ENCODE assay signal across 12 cellular contexts in the genomic region with DNA sequence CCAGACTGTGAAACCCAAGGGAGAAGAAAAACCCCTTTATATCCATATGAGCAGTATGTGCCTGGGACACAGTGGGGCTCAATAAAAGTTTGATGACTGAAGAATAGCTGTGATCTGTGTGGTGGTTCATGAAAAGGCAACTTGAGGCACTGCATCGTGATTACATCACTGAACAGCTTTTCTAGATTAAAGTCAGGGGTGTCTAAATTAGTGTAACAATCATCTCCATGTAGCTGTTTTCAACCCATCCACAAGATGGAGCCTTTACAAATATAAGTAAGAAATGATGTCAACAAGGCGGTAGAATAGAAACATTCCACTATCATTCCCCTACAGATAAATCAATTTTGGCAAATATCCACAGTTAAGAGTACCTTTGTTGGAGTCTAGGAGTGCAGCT. TPM values are rescaled to one million over a fixed set of nuclear protein-coding genes. Genes with fewer than 3 reads are reported as not detected.
DNase-seq lines count a peak whose midpoint lies in the region; ATAC-seq and TF ChIP-seq lines count a peak whose summit lies in the region.
"Had no signal": no experiment of that assay in that cellular context is flagged by ENCODE, and none has a peak within 500 bp of the region (broad histone marks: within the 10 kb centered on the region; RNA-seq: fewer than 3 reads in every experiment).

No MANE protein-coding gene starts in this region.

- H3K27ac ChIP-seq in C4-2B (no peak overlapping the region), Panc1 (ENCODE audit: low read length) (no peak overlapping the region)
- H3K27ac ChIP-seq: coronary artery had no signal

- intact Hi-C loops in Panc1 (cut with micrococcal nuclease; ENCODE audit: unreplicated experiment), result no loop called here

- no peaks in the 10 kb centered on the region for H3K9me3 ChIP-seq in Panc1 (ENCODE audit: control insufficient read depth, insufficient read depth, low read depth, low read length)

- CTCF ChIA-PET in Panc1 (lab: Charles Lee), result no interaction called here

- POLR2A ChIA-PET in Panc1 (lab: Charles Lee), result no interaction called here

- H3K4me3 ChIP-seq in Panc1 (ENCODE audit: low read depth in 2 of 2, low read length in 2 of 2) (no peak overlapping the region), fibroblast of villous mesenchyme (ENCODE audit: low read depth, low read length) (no peak overlapping the region)
- H3K4me3 ChIP-seq: coronary artery had no signal

- in situ Hi-C loops in GM13976 (cut with MboI; ENCODE audit: low sequenced_read_pairs, unreplicated experiment), result loop anchor here (25.0 kb wide), 3 partner anchors 514 to 1539 kb away; a partner anchor contains a TSS
- in situ Hi-C loops in Panc1 (cut with HindIII; ENCODE audit: low pct_unique_long_range_greater_than_20kb, low sequenced_read_pairs), result no loop called here

- H3K36me3 ChIP-seq in Panc1 (ENCODE audit: control insufficient read depth, insufficient read depth, low read length), result no peaks in the 10 kb centered on the region

- no peaks in the 10 kb centered on the region for H3K4me1 ChIP-seq in Panc1 (ENCODE audit: control insufficient read depth, insufficient read depth, low read length)

- no TSS peak for BruUV-seq in Panc1 (replicated peaks; lab: Mats Ljungman, UMichigan)

- TF ChIP-seq CTCF in C4-2B (conservative IDR thresholded peaks at IDR 0.05), result peak; percentile 71
- no peak for TF ChIP-seq CTCF in GM13976 (IDR thresholded peaks at IDR 0.05; ENCODE audit: borderline replicate concordance, control extremely low read depth, extremely low read depth, insufficient read depth, missing control alignments)
- peak; percentile 32 for TF ChIP-seq CTCF in Panc1 (IDR thresholded peaks at IDR 0.05)
- peak; percentile 14 for TF ChIP-seq CTCF in fibroblast of villous mesenchyme (IDR thresholded peaks at IDR 0.05; ENCODE audit: insufficient read depth, low read depth, low read length)

- no peaks in the 10 kb centered on the region for H3K27me3 ChIP-seq in Panc1 (ENCODE audit: control insufficient read depth, insufficient read depth, low read length)

- DNase-seq in GM13976 (ENCODE audit: low spot score), result peak; percentile 24
- no peak for DNase-seq in Panc1 (ENCODE audit: low read depth, low spot score)
- no peak for DNase-seq in fibroblast of villous mesenchyme (ENCODE audit: low read depth)
- DNase-seq in stimulated activated CD4-positive, alpha-beta T cell treated with anti-CD3 and anti-CD28 coated beads, Interleukin-1b, Interleukin-23, amount 100 ng/mL, for 48 hours, result no peak
- DNase-seq in CD1c-positive myeloid dendritic cell (ENCODE audit: extremely low spot score), result no peak
- DNase-seq in HCEC 1CT, result no peak
- DNase-seq: immature natural killer cell, NCI-H1417, Right ventricle myocardium superior had no signal

- no peak for ATAC-seq in Panc1
- no peak for ATAC-seq in HG02938 (IDR thresholded peaks at IDR 0.05; ENCODE audit: unreplicated experiment)

RNA-seq across cellular contexts. Expression of a gene that starts 55.5 kb away (rescaled TPM):
- total RNA-seq in Panc1 (2021; ENCODE audit: unreplicated experiment) (48.7 TPM), fibroblast of villous mesenchyme (96.0 and 99.3 TPM in 2 replicates)
- 33.9 TPM for polyA plus RNA-seq in Panc1 (2012; ENCODE audit: insufficient read length)
